30 cellular contexts compared by ENCODE assay signal in the genomic region with DNA sequence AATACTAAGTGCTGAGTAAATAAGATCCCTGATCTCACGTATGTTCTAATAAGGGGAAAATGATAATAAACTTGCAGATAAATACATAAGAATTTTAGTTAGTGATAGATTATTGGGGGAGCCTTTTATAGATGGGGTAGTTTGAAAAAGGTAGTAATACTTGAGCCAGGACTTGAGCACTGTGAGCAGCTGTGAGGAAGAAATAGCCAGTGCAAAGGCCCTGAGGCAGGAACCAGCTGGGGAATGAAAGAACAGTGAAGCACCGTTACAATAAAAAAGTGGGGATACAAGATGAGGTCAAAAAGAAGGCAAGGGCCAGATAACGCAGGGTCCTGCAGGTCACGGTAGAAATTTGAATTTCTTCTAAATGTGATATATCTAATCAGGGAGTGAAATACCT.
"Had no signal": no experiment of that assay in that cellular context is flagged by ENCODE, and none has a peak within 500 bp of the region (broad histone marks: within the 10 kb centered on the region; RNA-seq: fewer than 3 reads in every experiment).

No MANE protein-coding gene starts in this region.

- H3K27me3 ChIP-seq: colonic mucosa, esophagus muscularis mucosa, foreskin keratinocyte, gastroesophageal sphincter, heart left ventricle, hepatocyte, left lung, neutrophil, stomach, testis, tibial artery had no signal

- H3K9me3 ChIP-seq: colonic mucosa, esophagus muscularis mucosa, gastroesophageal sphincter, heart left ventricle, left lung, mucosa of descending colon, neutrophil, stomach, testis, tibial artery had no signal

- H3K36me3 Mint-ChIP-seq: mesothelial cell of epicardium; natural killer cell treated with Interleukin-12 subunit alpha and Interleukin-12 subunit beta and Interleukin-15 and Interleukin-18, amount 100 ng/mL, for 72 hours; stimulated activated effector memory CD8-positive, alpha-beta T cell treated with anti-CD3 and anti-CD28 coated beads, Interleukin-12 subunit alpha, Interleukin-12 subunit beta, amount 100 ng/mL, for 72 hours; type B pancreatic cell had no signal

- DNase-seq: colonic mucosa; dermis blood vessel endothelial cell; effector memory CD4-positive, alpha-beta T cell; foreskin keratinocyte; heart left ventricle; left cardiac atrium; left lung; mesenchymal stem cell; mucosa of descending colon; naive B cell; stimulated activated CD4-positive, alpha-beta T cell treated with anti-CD3 and anti-CD28 coated beads, Interleukin-2, amount 100 ng/mL, for 24 hours; stimulated activated CD4-positive, alpha-beta T cell treated with anti-CD3 and anti-CD28 coated beads, Interleukin-4, amount 100 ng/mL, for 24 hours; stimulated activated naive CD4-positive, alpha-beta T cell treated with Interleukin-2 at 50 U/mL for 16 hours; stomach; substantia nigra; testis; tibial artery had no signal

- H3K27ac ChIP-seq: colonic mucosa, esophagus muscularis mucosa, foreskin keratinocyte, gastroesophageal sphincter, hepatocyte, neutrophil, parathyroid adenoma, testis, tibial artery had no signal

- H3K4me3 ChIP-seq: colonic mucosa, esophagus muscularis mucosa, gastroesophageal sphincter, heart left ventricle, hepatocyte, left lung, mucosa of descending colon, smooth muscle cell, stomach, testis, tibial artery had no signal

- H3K4me1 ChIP-seq: foreskin keratinocyte, parathyroid adenoma, testis had no signal

- H3K4me3 Mint-ChIP-seq: mesothelial cell of epicardium; naive B cell; natural killer cell treated with Interleukin-12 subunit alpha and Interleukin-12 subunit beta and Interleukin-15 and Interleukin-18, amount 100 ng/mL, for 72 hours; neural crest cell; stimulated activated effector memory CD8-positive, alpha-beta T cell treated with anti-CD3 and anti-CD28 coated beads, Interleukin-12 subunit alpha, Interleukin-12 subunit beta, amount 100 ng/mL, for 72 hours; type B pancreatic cell had no signal

- ATAC-seq: foreskin keratinocyte; gastroesophageal sphincter; mucosa of descending colon; natural killer cell treated with Interleukin-12 subunit alpha and Interleukin-12 subunit beta and Interleukin-15 and Interleukin-18, amount 100 ng/mL, for 72 hours; stimulated activated effector memory CD8-positive, alpha-beta T cell treated with anti-CD3 and anti-CD28 coated beads, Interleukin-12 subunit alpha, Interleukin-12 subunit beta, amount 100 ng/mL, for 72 hours had no signal

- H3K9ac ChIP-seq: parathyroid adenoma had no signal

- H3K9me3 Mint-ChIP-seq: natural killer cell treated with Interleukin-12 subunit alpha and Interleukin-12 subunit beta and Interleukin-15 and Interleukin-18, amount 100 ng/mL, for 72 hours; neural crest cell; stimulated activated effector memory CD8-positive, alpha-beta T cell treated with anti-CD3 and anti-CD28 coated beads, Interleukin-12 subunit alpha, Interleukin-12 subunit beta, amount 100 ng/mL, for 72 hours; type B pancreatic cell had no signal

- H3K4me2 ChIP-seq: hepatocyte, smooth muscle cell had no signal

- H3K36me3 ChIP-seq: colonic mucosa, esophagus muscularis mucosa, gastroesophageal sphincter, heart left ventricle, left lung, neutrophil, stomach, tibial artery had no signal

- FAIRE-seq: endothelial cell of umbilical vein had no signal

- H3K27me3 Mint-ChIP-seq: progenitor cell of endocrine pancreas, type B pancreatic cell had no signal

- H3K27ac Mint-ChIP-seq: mesothelial cell of epicardium; naive B cell; natural killer cell treated with Interleukin-12 subunit alpha and Interleukin-12 subunit beta and Interleukin-15 and Interleukin-18, amount 100 ng/mL, for 72 hours; stimulated activated effector memory CD8-positive, alpha-beta T cell treated with anti-CD3 and anti-CD28 coated beads, Interleukin-12 subunit alpha, Interleukin-12 subunit beta, amount 100 ng/mL, for 72 hours; type B pancreatic cell had no signal

- H2AFZ ChIP-seq: hepatocyte, parathyroid adenoma had no signal

- H3K4me1 Mint-ChIP-seq: naive B cell; neural crest cell; stimulated activated effector memory CD8-positive, alpha-beta T cell treated with anti-CD3 and anti-CD28 coated beads, Interleukin-12 subunit alpha, Interleukin-12 subunit beta, amount 100 ng/mL, for 72 hours had no signal
